In genomic region chr6:36649721-36650484, GRCh38 we compare ENCODE assay signal across 1 cellular context.
TF ChIP-seq lines count a peak whose summit lies in the region.

No MANE protein-coding gene starts in this region.

TF ChIP-seq in K562, 482 proteins besides CTCF, POLR2A, EP300 and RAD21 (continued from another document and continues in another):
- TF ChIP-seq, protein P1, sequence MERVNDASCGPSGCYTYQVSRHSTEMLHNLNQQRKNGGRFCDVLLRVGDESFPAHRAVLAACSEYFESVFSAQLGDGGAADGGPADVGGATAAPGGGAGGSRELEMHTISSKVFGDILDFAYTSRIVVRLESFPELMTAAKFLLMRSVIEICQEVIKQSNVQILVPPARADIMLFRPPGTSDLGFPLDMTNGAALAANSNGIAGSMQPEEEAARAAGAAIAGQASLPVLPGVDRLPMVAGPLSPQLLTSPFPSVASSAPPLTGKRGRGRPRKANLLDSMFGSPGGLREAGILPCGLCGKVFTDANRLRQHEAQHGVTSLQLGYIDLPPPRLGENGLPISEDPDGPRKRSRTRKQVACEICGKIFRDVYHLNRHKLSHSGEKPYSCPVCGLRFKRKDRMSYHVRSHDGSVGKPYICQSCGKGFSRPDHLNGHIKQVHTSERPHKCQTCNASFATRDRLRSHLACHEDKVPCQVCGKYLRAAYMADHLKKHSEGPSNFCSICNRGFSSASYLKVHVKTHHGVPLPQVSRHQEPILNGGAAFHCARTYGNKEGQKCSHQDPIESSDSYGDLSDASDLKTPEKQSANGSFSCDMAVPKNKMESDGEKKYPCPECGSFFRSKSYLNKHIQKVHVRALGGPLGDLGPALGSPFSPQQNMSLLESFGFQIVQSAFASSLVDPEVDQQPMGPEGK (CRISPR knock-in tag; IDR thresholded peaks at IDR 0.05; ENCODE audit: borderline replicate concordance) = no peak
- TF ChIP-seq ZNF12 (CRISPR knock-in tag; IDR thresholded peaks at IDR 0.05) = no peak
- TF ChIP-seq, protein P2, sequence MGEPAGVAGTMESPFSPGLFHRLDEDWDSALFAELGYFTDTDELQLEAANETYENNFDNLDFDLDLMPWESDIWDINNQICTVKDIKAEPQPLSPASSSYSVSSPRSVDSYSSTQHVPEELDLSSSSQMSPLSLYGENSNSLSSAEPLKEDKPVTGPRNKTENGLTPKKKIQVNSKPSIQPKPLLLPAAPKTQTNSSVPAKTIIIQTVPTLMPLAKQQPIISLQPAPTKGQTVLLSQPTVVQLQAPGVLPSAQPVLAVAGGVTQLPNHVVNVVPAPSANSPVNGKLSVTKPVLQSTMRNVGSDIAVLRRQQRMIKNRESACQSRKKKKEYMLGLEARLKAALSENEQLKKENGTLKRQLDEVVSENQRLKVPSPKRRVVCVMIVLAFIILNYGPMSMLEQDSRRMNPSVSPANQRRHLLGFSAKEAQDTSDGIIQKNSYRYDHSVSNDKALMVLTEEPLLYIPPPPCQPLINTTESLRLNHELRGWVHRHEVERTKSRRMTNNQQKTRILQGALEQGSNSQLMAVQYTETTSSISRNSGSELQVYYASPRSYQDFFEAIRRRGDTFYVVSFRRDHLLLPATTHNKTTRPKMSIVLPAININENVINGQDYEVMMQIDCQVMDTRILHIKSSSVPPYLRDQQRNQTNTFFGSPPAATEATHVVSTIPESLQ (CRISPR knock-in tag; IDR thresholded peaks at IDR 0.05) = no peak
- TF ChIP-seq ZEB2 (IDR thresholded peaks at IDR 0.05) = 0 out of 2 replicates have a peak, but pooled peaks have one; percentile 32
- no peak for TF ChIP-seq ZZZ3 (IDR thresholded peaks at IDR 0.05)
- TF ChIP-seq PTTG1 (tag; IDR thresholded peaks at IDR 0.05; ENCODE audit: low read depth) = no peak
- peak; percentile 38; the same call in 1 of the 2 replicates for TF ChIP-seq CREM (IDR thresholded peaks at IDR 0.05; ENCODE audit: low read depth)
- no peak for TF ChIP-seq USF2 (CRISPR knock-in tag; IDR thresholded peaks at IDR 0.05)
- no peak for TF ChIP-seq DEAF1 (CRISPR knock-in tag; IDR thresholded peaks at IDR 0.05)
- TF ChIP-seq SIX5 (IDR thresholded peaks at IDR 0.05; ENCODE audit: borderline replicate concordance in 1 of 2, insufficient read depth in 1 of 2, low read depth in 1 of 2, low read length in 2 of 2) = no peak
- TF ChIP-seq, protein P3, sequence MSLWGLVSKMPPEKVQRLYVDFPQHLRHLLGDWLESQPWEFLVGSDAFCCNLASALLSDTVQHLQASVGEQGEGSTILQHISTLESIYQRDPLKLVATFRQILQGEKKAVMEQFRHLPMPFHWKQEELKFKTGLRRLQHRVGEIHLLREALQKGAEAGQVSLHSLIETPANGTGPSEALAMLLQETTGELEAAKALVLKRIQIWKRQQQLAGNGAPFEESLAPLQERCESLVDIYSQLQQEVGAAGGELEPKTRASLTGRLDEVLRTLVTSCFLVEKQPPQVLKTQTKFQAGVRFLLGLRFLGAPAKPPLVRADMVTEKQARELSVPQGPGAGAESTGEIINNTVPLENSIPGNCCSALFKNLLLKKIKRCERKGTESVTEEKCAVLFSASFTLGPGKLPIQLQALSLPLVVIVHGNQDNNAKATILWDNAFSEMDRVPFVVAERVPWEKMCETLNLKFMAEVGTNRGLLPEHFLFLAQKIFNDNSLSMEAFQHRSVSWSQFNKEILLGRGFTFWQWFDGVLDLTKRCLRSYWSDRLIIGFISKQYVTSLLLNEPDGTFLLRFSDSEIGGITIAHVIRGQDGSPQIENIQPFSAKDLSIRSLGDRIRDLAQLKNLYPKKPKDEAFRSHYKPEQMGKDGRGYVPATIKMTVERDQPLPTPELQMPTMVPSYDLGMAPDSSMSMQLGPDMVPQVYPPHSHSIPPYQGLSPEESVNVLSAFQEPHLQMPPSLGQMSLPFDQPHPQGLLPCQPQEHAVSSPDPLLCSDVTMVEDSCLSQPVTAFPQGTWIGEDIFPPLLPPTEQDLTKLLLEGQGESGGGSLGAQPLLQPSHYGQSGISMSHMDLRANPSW (CRISPR knock-in tag; IDR thresholded peaks at IDR 0.05) = no peak
- TF ChIP-seq HNRNPUL1 (IDR thresholded peaks at IDR 0.05; ENCODE audit: low read length) = no peak
- no peak for TF ChIP-seq MYC (IDR thresholded peaks at IDR 0.05; ENCODE audit: low read depth, low read length)
- TF ChIP-seq MYC (CRISPR knock-in tag; IDR thresholded peaks at IDR 0.05; ENCODE audit: borderline replicate concordance, low read depth) = no peak
- TF ChIP-seq RFX7 (CRISPR knock-in tag; IDR thresholded peaks at IDR 0.05) = no peak
- no peak for TF ChIP-seq TAF1 (IDR thresholded peaks at IDR 0.05; ENCODE audit: control insufficient read depth, extremely low read depth, insufficient read depth, low read length, severe bottlenecking)
- TF ChIP-seq, protein P4, sequence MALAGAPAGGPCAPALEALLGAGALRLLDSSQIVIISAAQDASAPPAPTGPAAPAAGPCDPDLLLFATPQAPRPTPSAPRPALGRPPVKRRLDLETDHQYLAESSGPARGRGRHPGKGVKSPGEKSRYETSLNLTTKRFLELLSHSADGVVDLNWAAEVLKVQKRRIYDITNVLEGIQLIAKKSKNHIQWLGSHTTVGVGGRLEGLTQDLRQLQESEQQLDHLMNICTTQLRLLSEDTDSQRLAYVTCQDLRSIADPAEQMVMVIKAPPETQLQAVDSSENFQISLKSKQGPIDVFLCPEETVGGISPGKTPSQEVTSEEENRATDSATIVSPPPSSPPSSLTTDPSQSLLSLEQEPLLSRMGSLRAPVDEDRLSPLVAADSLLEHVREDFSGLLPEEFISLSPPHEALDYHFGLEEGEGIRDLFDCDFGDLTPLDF (CRISPR knock-in tag; IDR thresholded peaks at IDR 0.05) = no peak
- no peak for TF ChIP-seq ZNF76 (CRISPR knock-in tag; IDR thresholded peaks at IDR 0.05; ENCODE audit: borderline replicate concordance)
- peak; percentile 65 for TF ChIP-seq BACH1 (tag; IDR thresholded peaks at IDR 0.05)
- TF ChIP-seq FOXO4 (CRISPR knock-in tag; IDR thresholded peaks at IDR 0.05) = no peak
- TF ChIP-seq GTF2E2 (tag; IDR thresholded peaks at IDR 0.05) = peak; percentile 52; the same call in 1 of the 2 replicates
- no peak for TF ChIP-seq PURB (CRISPR knock-in tag; IDR thresholded peaks at IDR 0.05; ENCODE audit: low read depth)
- TF ChIP-seq NCOA2 (IDR thresholded peaks at IDR 0.05; ENCODE audit: partially characterized antibody in 2 of 2) = no peak
- TF ChIP-seq FOXA1 (IDR thresholded peaks at IDR 0.05; ENCODE audit: borderline replicate concordance) = no peak
- no peak for TF ChIP-seq PPARD (CRISPR knock-in tag; IDR thresholded peaks at IDR 0.05)
- no peak for TF ChIP-seq CBX5 (IDR thresholded peaks at IDR 0.05; ENCODE audit: borderline replicate concordance, low read depth)
- no peak for TF ChIP-seq ERF (CRISPR knock-in tag; IDR thresholded peaks at IDR 0.05)
- TF ChIP-seq, protein P5, sequence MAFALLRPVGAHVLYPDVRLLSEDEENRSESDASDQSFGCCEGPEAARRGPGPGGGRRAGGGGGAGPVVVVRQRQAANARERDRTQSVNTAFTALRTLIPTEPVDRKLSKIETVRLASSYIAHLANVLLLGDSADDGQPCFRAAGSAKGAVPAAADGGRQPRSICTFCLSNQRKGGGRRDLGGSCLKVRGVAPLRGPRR (CRISPR knock-in tag; IDR thresholded peaks at IDR 0.05) = no peak
- TF ChIP-seq ATF3 (IDR thresholded peaks at IDR 0.05) = peak; percentile 99
- peak; percentile 65; the same call in 1 of the 2 replicates for TF ChIP-seq ATF3 (CRISPR knock-in tag; conservative IDR thresholded peaks at IDR 0.05)
- no peak for TF ChIP-seq E2F5 (CRISPR knock-in tag; IDR thresholded peaks at IDR 0.05)
- TF ChIP-seq, protein P6, sequence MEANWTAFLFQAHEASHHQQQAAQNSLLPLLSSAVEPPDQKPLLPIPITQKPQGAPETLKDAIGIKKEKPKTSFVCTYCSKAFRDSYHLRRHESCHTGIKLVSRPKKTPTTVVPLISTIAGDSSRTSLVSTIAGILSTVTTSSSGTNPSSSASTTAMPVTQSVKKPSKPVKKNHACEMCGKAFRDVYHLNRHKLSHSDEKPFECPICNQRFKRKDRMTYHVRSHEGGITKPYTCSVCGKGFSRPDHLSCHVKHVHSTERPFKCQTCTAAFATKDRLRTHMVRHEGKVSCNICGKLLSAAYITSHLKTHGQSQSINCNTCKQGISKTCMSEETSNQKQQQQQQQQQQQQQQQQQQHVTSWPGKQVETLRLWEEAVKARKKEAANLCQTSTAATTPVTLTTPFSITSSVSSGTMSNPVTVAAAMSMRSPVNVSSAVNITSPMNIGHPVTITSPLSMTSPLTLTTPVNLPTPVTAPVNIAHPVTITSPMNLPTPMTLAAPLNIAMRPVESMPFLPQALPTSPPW (CRISPR knock-in tag; IDR thresholded peaks at IDR 0.05) = no peak
- peak in 1 of 2 experiments; percentile 67; a peak in 1 of 4 replicates for TF ChIP-seq TRIM24 (IDR thresholded peaks at IDR 0.05)
- no peak for TF ChIP-seq MYNN (IDR thresholded peaks at IDR 0.05)
- TF ChIP-seq MYNN (CRISPR knock-in tag; IDR thresholded peaks at IDR 0.05) = no peak
- TF ChIP-seq ZNF263 (CRISPR knock-in tag; IDR thresholded peaks at IDR 0.05; ENCODE audit: borderline replicate concordance) = no peak
- no peak for TF ChIP-seq HINFP (tag; conservative IDR thresholded peaks at IDR 0.05; ENCODE audit: low read depth)
- TF ChIP-seq ELK1 (CRISPR knock-in tag; IDR thresholded peaks at IDR 0.05) = no peak
- TF ChIP-seq, protein P7, sequence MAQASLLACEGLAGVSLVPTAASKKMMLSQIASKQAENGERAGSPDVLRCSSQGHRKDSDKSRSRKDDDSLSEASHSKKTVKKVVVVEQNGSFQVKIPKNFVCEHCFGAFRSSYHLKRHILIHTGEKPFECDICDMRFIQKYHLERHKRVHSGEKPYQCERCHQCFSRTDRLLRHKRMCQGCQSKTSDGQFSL (CRISPR knock-in tag; IDR thresholded peaks at IDR 0.05) = 0 out of 2 replicates have a peak, but pooled peaks have one; percentile 36
- TF ChIP-seq, protein P7 (tag; IDR thresholded peaks at IDR 0.05) = no peak
- TF ChIP-seq ZBTB7A (IDR thresholded peaks at IDR 0.05; ENCODE audit: borderline replicate concordance, control insufficient read depth, low read depth, low read length) = no peak
- TF ChIP-seq U2AF1 (optimal IDR thresholded peaks at IDR 0.05; ENCODE audit: low read depth, low read length) = no peak
- no peak for TF ChIP-seq NCOA6 (IDR thresholded peaks at IDR 0.05)
- TF ChIP-seq RAD51 (IDR thresholded peaks at IDR 0.05; ENCODE audit: borderline replicate concordance, low read depth) = no peak
